Comparison of ENCODE assay signal across 39 cellular contexts in genomic region chrX:73021361-73022092, GRCh38. TPM values are rescaled to one million over a fixed set of nuclear protein-coding genes. Genes with fewer than 3 reads are reported as not detected.
"Had no signal": no experiment of that assay in that cellular context is flagged by ENCODE, and none has a peak within 500 bp of the region (broad histone marks: within the 10 kb centered on the region; RNA-seq: fewer than 3 reads in every experiment).

No MANE protein-coding gene starts in this region.

- H3K9ac ChIP-seq: KMS-11 had no signal

- H3K27me3 ChIP-seq: MG63 had no signal

- DNase-seq: Karpas-422, Kasumi-1, KG1, MG63, MM.1S, MV-4-11, NCI-H1048, NCI-H1092, NCI-H1092 treated with DMSO at 0.1 percent for 48 hours, NCI-H1105, NCI-H1105 treated with DMSO at 0.1 percent for 48 hours, NCI-H1417, NCI-H1417 treated with DMSO at 0.1 percent for 48 hours, NCI-H1436, NCI-H1436 treated with DMSO at 0.1 percent for 48 hours, NCI-H146, NCI-H1694, NCI-H1694 treated with DMSO at 0.1 percent for 48 hours, NCI-H187, NCI-H187 treated with DMSO at 0.1 percent for 48 hours, NCI-H1930, NCI-H2029, NCI-H2029 treated with DMSO at 0.1 percent for 48 hours, NCI-H2081, NCI-H2081 treated with DMSO at 0.1 percent for 48 hours, NCI-H2107, NCI-H2171, NCI-H2171 treated with DMSO at 0.1 percent for 48 hours, NCI-H2227 treated with DMSO at 0.1 percent for 48 hours, NCI-H226, NCI-H345, NCI-H446, NCI-H446 treated with DMSO at 0.1 percent for 48 hours, NCI-H510A had no signal

- H3K9me3 ChIP-seq: MG63 had no signal

- H3K36me3 ChIP-seq: MG63 had no signal

- H3K4me3 ChIP-seq: MG63 had no signal

- H3K27ac ChIP-seq: KMS-11 had no signal

RNA-seq across cellular contexts. Expression of gene PABPC1L2B, which starts 18.8 kb away (rescaled TPM):
- total RNA-seq: LHCN-M2, M059J, MCF 10A, NCI-H460 had no signal

RNA-seq across cellular contexts. Expression of gene PABPC1L2A, which starts 57.8 kb away (rescaled TPM):
- total RNA-seq: LHCN-M2, M059J, MCF 10A, NCI-H460 had no signal
